Comparison of ENCODE assay signal across 18 cellular contexts in the genomic region with DNA sequence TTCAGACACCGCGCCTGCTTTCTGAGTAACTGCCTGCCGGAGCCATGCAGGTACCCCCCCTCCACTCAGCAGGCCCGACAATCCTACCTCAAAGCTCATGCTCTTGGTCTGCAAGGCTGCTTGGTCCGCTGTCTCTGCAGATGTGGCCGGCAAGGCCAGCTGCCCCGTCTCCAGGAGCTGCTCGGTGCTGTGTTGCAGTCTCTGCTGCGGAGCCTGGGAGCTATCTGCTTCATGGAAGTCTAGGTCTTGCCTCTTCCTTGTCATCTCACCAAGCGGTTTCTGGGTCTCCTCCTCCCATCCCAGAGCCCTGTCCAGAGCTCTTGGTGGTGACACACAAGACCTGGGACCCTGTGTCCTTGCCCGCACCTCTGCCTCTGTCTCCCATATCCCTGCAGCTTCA. TPM values are rescaled to one million over a fixed set of nuclear protein-coding genes. Genes with fewer than 3 reads are reported as not detected.
"Had no signal": no experiment of that assay in that cellular context is flagged by ENCODE, and none has a peak within 500 bp of the region (broad histone marks: within the 10 kb centered on the region; RNA-seq: fewer than 3 reads in every experiment).

No MANE protein-coding gene starts in this region.

- H3K36me3 ChIP-seq: colonic mucosa, left ventricle myocardium inferior, neutrophil had no signal

- H3K4me3 ChIP-seq: colonic mucosa, esophagus squamous epithelium, left ventricle myocardium inferior, lung had no signal

- H3K9me3 ChIP-seq: colonic mucosa, esophagus squamous epithelium, left ventricle myocardium inferior, neutrophil had no signal

- ATAC-seq: left cardiac atrium, sciatic nerve had no signal

- FAIRE-seq: kidney, urothelium cell line had no signal

- H3K27ac ChIP-seq: colonic mucosa, esophagus squamous epithelium, left ventricle myocardium inferior, neutrophil had no signal

- DNase-seq: dermis blood vessel endothelial cell; esophagus squamous epithelium; foreskin fibroblast; kidney; left cardiac atrium; left ventricle myocardium inferior; naive B cell; posterior cingulate gyrus; stimulated activated CD4-positive, alpha-beta T cell treated with anti-CD3 and anti-CD28 coated beads, Interleukin-2, amount 100 ng/mL, for 24 hours; stimulated activated CD4-positive, alpha-beta T cell treated with anti-CD3 and anti-CD28 coated beads, Interleukin-4, amount 100 ng/mL, for 4 hours; stimulated activated naive CD4-positive, alpha-beta T cell treated with Interleukin-2 at 50 U/mL for 16 hours had no signal

- H3K27me3 ChIP-seq: colonic mucosa, neutrophil had no signal

- H3K4me1 ChIP-seq: colonic mucosa, left ventricle myocardium inferior had no signal

RNA-seq across cellular contexts. Expression of a gene that starts 55.2 kb away (rescaled TPM):
- total RNA-seq: dermis blood vessel endothelial cell, epithelial cell of proximal tubule, esophagus squamous epithelium, kidney, pulmonary artery endothelial cell had no signal
